ENCODE assay signal across 9 cellular contexts in the genomic region with DNA sequence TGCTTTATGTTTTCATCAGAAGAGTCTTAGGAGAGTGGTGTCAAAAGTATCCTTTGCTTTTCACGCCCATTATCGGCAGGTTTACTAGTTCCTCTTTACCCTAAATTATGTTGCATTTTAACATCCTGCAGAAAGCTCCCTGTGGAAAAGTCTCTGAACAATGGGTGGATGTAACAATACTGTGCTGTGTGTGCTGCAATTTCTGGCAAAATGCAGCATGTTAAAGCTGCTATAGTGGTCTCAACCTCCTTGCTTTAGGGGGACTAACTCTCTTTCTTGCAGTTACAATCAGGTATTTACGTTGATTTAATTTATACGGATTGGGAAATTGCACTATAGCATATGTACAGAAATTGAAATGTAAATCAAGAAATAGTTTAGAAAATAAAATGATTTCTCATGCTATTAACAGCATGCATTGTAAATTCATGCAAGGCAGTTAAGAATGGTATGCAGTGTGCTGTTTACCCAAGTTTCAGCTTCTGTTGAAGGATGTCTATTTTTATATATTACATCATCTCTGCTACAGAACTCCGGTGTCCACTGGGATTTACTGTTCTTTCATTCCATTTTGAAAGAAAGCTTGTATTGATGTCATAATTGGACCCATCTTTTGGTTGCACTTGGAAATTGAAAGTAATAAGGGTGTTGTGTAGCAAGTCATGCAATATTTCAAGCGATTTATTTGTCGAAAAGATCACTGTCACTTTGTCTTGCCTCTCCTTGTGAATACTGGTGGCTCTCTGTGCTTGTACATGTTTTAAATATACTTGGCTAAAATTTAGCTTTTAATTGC.
DNase-seq lines count a peak whose midpoint lies in the region; ATAC-seq and TF ChIP-seq lines count a peak whose summit lies in the region.
"Had no signal": no experiment of that assay in that cellular context is flagged by ENCODE, and none has a peak within 500 bp of the region (broad histone marks: within the 10 kb centered on the region; RNA-seq: fewer than 3 reads in every experiment).

No MANE protein-coding gene starts in this region.

- no peak overlapping the region for H2AFZ ChIP-seq in fibroblast of lung (ENCODE audit: low read length)

- peak overlapping the region; percentile 33 for H3K4me2 ChIP-seq in fibroblast of lung (ENCODE audit: extremely low read depth, insufficient read depth, low read length)

- peaks cover 4% of the 10 kb centered on the region for H3K4me1 ChIP-seq in fibroblast of lung (ENCODE audit: control insufficient read depth, extremely low read depth, insufficient read depth, low read length)
- H3K4me1 ChIP-seq in foreskin keratinocyte: no peaks in the 10 kb centered on the region

- no peaks in the 10 kb centered on the region for H3K36me3 ChIP-seq in fibroblast of lung (ENCODE audit: control insufficient read depth, insufficient read depth, low read length)

- no peaks in the 10 kb centered on the region for H3K9me3 ChIP-seq in fibroblast of lung (ENCODE audit: control insufficient read depth, insufficient read depth, low read depth, low read length)

- H3K27me3 ChIP-seq in fibroblast of lung (ENCODE audit: control insufficient read depth, insufficient read depth, low read length) (no peaks in the 10 kb centered on the region), foreskin keratinocyte (no peaks in the 10 kb centered on the region)

- H3K27ac ChIP-seq in fibroblast of lung (ENCODE audit: insufficient read depth, low read length): no peak overlapping the region
- no peak overlapping the region for H3K27ac ChIP-seq in foreskin keratinocyte

- H3K79me2 ChIP-seq in fibroblast of lung (ENCODE audit: control insufficient read depth, insufficient read depth, low read length): no peaks in the 10 kb centered on the region

- H3K9ac ChIP-seq in fibroblast of lung (ENCODE audit: insufficient read depth, low read length): no peak overlapping the region

- ATAC-seq in foreskin keratinocyte (no peak), HG02840 (IDR thresholded peaks at IDR 0.05; ENCODE audit: low FRiP score, unreplicated experiment) (no peak)
- ATAC-seq: effector memory CD8-positive, alpha-beta T cell had no signal

- DNase-seq in DMS53 treated with DMSO at 0.1 percent for 48 hours (lab: John Stamatoyannopoulos, UW; ENCODE audit: unreplicated experiment): peak; percentile 39
- peak; percentile 61 for DNase-seq in NCI-H446 treated with DMSO at 0.1 percent for 48 hours (lab: John Stamatoyannopoulos, UW)
- DNase-seq in fibroblast of lung (ENCODE audit: low read depth in 2 of 2): peak; percentile 69 to 82
- DNase-seq in putamen (ENCODE audit: low spot score): peak; percentile 83
- DNase-seq in OCI-M2 (lab: John Stamatoyannopoulos, UW; ENCODE audit: unreplicated experiment): no peak
- DNase-seq in foreskin keratinocyte: no peak
- DNase-seq in mucosa of gallbladder (ENCODE audit: low spot score): no peak
- DNase-seq: effector memory CD8-positive, alpha-beta T cell had no signal

- TF ChIP-seq CTCF in fibroblast of lung (conservative IDR thresholded peaks at IDR 0.05 in 1 of 2, IDR thresholded peaks at IDR 0.05 in 1 of 2; ENCODE audit: low read depth in 1 of 2, low read length in 2 of 2): no peak
- no peak for TF ChIP-seq CTCF in foreskin keratinocyte (conservative IDR thresholded peaks at IDR 0.05)

- peak overlapping the region in 3 of 4 experiments; percentile 0 to 42 (median 40) for H3K4me3 ChIP-seq in fibroblast of lung (replicated peaks in 1 of 4; ENCODE audit: control extremely low read depth in 1 of 4, insufficient read depth in 1 of 4, low read depth in 3 of 4, low read length in 4 of 4)

- no peaks in the 10 kb centered on the region for H4K20me1 ChIP-seq in fibroblast of lung (ENCODE audit: control insufficient read depth, extremely low read depth, insufficient read depth, low read length)

Comparison
In these comparisons a context has a peak if more than half of its experiments do, and no peak if none do; other contexts are left out.
1. DNase-seq: peak in DMS53 treated with DMSO at 0.1 percent for 48 hours (single experiment), NCI-H446 treated with DMSO at 0.1 percent for 48 hours (single experiment), fibroblast of lung (2 of 2) and putamen (single experiment); none in OCI-M2 (single experiment), foreskin keratinocyte (0 of 2) and mucosa of gallbladder (single experiment).